ENCODE assay signal across 9 cellular contexts in the genomic region with DNA sequence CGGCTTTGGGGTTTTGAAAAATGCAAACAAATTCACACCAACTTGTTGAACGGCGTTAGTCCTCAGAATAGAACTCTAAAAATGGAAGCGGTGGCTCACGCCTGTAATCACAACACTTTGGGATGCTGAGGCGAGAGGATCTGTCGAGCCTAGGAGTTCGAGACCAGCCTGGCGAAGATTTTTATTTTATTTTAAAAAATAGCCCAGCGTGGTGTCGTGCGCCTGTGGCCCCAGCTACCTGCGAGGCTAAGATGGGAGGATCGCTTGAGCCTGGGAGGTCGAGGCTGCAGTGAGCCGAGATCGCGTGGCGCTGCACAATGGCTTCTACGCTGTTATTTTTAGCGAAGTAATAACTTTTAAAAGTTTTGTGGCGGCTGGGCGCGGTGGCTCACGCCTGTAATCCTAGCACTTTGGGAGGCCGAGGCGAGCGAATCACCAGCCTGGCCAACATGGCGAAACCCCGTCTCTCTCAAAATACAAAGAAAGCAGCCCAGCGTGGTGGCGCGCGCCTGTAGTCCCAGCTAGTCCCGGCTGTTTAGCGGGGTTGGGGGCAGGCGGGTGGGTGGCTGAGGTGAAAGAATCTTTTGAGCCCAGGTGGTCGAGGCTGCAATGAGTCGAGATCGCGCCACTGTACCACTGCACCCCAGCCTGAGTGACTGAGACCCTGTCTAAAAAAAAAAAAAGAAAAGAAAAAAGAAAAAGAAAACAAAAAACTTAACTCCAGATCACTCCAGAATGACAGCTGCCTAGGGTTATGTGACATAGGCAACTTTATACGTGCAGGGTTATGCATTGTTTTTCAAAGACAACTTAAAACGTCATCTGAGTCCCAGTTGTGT. TPM values are rescaled to one million over a fixed set of nuclear protein-coding genes. Genes with fewer than 3 reads are reported as not detected.
DNase-seq lines count a peak whose midpoint lies in the region; ATAC-seq, FAIRE-seq and TF ChIP-seq lines count a peak whose summit lies in the region.
"Had no signal": no experiment of that assay in that cellular context is flagged by ENCODE, and none has a peak within 500 bp of the region (broad histone marks: within the 10 kb centered on the region; RNA-seq: fewer than 3 reads in every experiment).

No MANE protein-coding gene starts in this region.

- H3K27ac ChIP-seq in endothelial cell of umbilical vein (ENCODE audit: insufficient read depth, low read depth, low read length) (peak overlapping the region; percentile 76), transverse colon (peak overlapping the region; percentile 91 to 97 (median 92))

- dilution Hi-C loops in endothelial cell of umbilical vein (cut with MboI; ENCODE audit: extremely low pct_ligation_motif_present, low sequenced_read_pairs), result no loop called here

- peak; percentile 46 for DNase-seq in DMS 273 (lab: John Stamatoyannopoulos, UW; ENCODE audit: unreplicated experiment)
- no peak for DNase-seq in DMS 273 treated with DMSO at 0.1 percent for 48 hours (lab: John Stamatoyannopoulos, UW)
- peak; percentile 25 to 31 for DNase-seq in activated CD4-positive, alpha-beta T cell treated with anti-CD3 and anti-CD28 coated beads, Interleukin-2, amount 50 U/mL, for 4 hours
- DNase-seq in endothelial cell of umbilical vein (ENCODE audit: low read depth, low spot score), result peak; percentile 59
- DNase-seq in myocyte (ENCODE audit: low read depth), result peak; percentile 58
- peak; percentile 31 for DNase-seq in transverse colon
- no peak for DNase-seq in GM19238 (ENCODE audit: insufficient read length, low spot score)

- TF ChIP-seq CTCF in endothelial cell of umbilical vein (IDR thresholded peaks at IDR 0.05; ENCODE audit: extremely low read depth in 1 of 2, insufficient read depth in 1 of 2, low read depth in 1 of 2, low read length in 2 of 2), result no peak
- no peak for TF ChIP-seq CTCF in transverse colon (IDR thresholded peaks at IDR 0.05)

- ATAC-seq in HG03342 (IDR thresholded peaks at IDR 0.05; ENCODE audit: unreplicated experiment), result peak; percentile 18

- CTCF ChIA-PET in endothelial cell of umbilical vein (lab: Charles Lee), result interaction anchor here (0.6 to 1.4 kb wide), 3 partner anchors 13 to 337 kb away, joined by 3 to 6 read pairs (median 3); partner anchors contain the start of gene RRAGA

- WGBS in transverse colon (ENCODE audit: low coverage in 1 of 2), 2 donors, result 4 to 16% methylated on average over 32 to 43 of the region's 43 CpGs

- H3K4me2 ChIP-seq in endothelial cell of umbilical vein (ENCODE audit: insufficient read depth, low read length), result peak overlapping the region; percentile 86

- POLR2A ChIA-PET in endothelial cell of umbilical vein (lab: Charles Lee), result interaction anchor here (0.6 kb wide), 1 partner anchor 102 kb away, joined by 5 read pairs; the partner anchor contains the start of gene DENND4C

- H2AFZ ChIP-seq in endothelial cell of umbilical vein (ENCODE audit: low read depth, low read length), result peak overlapping the region; percentile 75

- H3K36me3 ChIP-seq in endothelial cell of umbilical vein (ENCODE audit: control insufficient read depth in 2 of 2, extremely low read depth in 1 of 2, insufficient read depth in 2 of 2, low read length in 2 of 2) (peaks cover 0 to 4% of the 10 kb centered on the region in 2 experiments), transverse colon (no peaks in the 10 kb centered on the region)

- intact Hi-C loops in endothelial cell of umbilical vein (cut with micrococcal nuclease), result loop anchor here (1.0 to 2.0 kb wide), 5 partner anchors 25 to 103 kb away; partner anchors contain the start of gene DENND4C
- intact Hi-C loops in transverse colon (cut with DNase I; ENCODE audit: low total_unique reads), result no loop called here

- TSS peak; percentile 36 for BruUV-seq in endothelial cell of umbilical vein (replicated peaks; lab: Mats Ljungman, UMichigan)

- no peak for TF ChIP-seq EP300 in transverse colon (IDR thresholded peaks at IDR 0.05; ENCODE audit: low read depth)

- H3K9me1 ChIP-seq in endothelial cell of umbilical vein (replicated peaks; ENCODE audit: control insufficient read depth, extremely low read depth, insufficient read depth, low read length), result no peaks in the 10 kb centered on the region

- peak overlapping the region; percentile 83 for H3K9ac ChIP-seq in endothelial cell of umbilical vein (replicated peaks; ENCODE audit: extremely low read depth, insufficient read depth, low read length)

- H3K79me2 ChIP-seq in endothelial cell of umbilical vein (ENCODE audit: control insufficient read depth, insufficient read depth, low read length), result peaks cover 8% of the 10 kb centered on the region

- FAIRE-seq in endothelial cell of umbilical vein (lab: Jason Lieb, UNC), result peak; percentile 80
- FAIRE-seq: A204.1 had no signal

- H4K20me1 ChIP-seq in endothelial cell of umbilical vein (replicated peaks; ENCODE audit: control insufficient read depth, extremely low read depth, insufficient read depth, low read length), result no peaks in the 10 kb centered on the region

- peak overlapping the region; percentile 43 to 87 (median 75) for H3K4me3 ChIP-seq in endothelial cell of umbilical vein (replicated peaks in 1 of 3; ENCODE audit: insufficient read depth in 1 of 3, low read depth in 1 of 3, low read length in 3 of 3)
- peak overlapping the region; percentile 55 to 96 (median 68) for H3K4me3 ChIP-seq in transverse colon

- H3K9me3 ChIP-seq in endothelial cell of umbilical vein (replicated peaks; ENCODE audit: control insufficient read depth, insufficient read depth, low read length) (no peaks in the 10 kb centered on the region), transverse colon (no peaks in the 10 kb centered on the region)

- H3K27me3 ChIP-seq in endothelial cell of umbilical vein (ENCODE audit: control insufficient read depth in 2 of 2, insufficient read depth in 2 of 2, low read length in 2 of 2), result no peaks in the 10 kb centered on the region
- no peaks in the 10 kb centered on the region for H3K27me3 ChIP-seq in transverse colon

- TF ChIP-seq POLR2A in endothelial cell of umbilical vein (IDR thresholded peaks at IDR 0.05; ENCODE audit: low read depth, low read length) (no peak), transverse colon (IDR thresholded peaks at IDR 0.05) (no peak)

- H3K4me1 ChIP-seq in endothelial cell of umbilical vein (ENCODE audit: control insufficient read depth, extremely low read depth, insufficient read depth, low read length), result peaks cover 29% of the 10 kb centered on the region
- peaks cover 0 to 44% (median 7%) of the 10 kb centered on the region in 4 donors for H3K4me1 ChIP-seq in transverse colon

- in situ Hi-C loops in transverse colon (cut with MboI; ENCODE audit: low pct_ligation_motif_present in 1 of 4, low pct_unique_long_range_greater_than_20kb in 1 of 4, low sequenced_read_pairs in 3 of 4), result no loop called here

TF ChIP-seq in endothelial cell of umbilical vein, 7 proteins besides CTCF, POLR2A, EP300 and RAD21:
- TF ChIP-seq GATA2 (IDR thresholded peaks at IDR 0.05; ENCODE audit: insufficient read depth, insufficient read length, low read depth, low read length) (no peak), POLR2AphosphoS5 (IDR thresholded peaks at IDR 0.05; ENCODE audit: insufficient read depth, low read depth, low read length) (no peak), JUN (IDR thresholded peaks at IDR 0.05; ENCODE audit: borderline replicate concordance, insufficient read depth, insufficient read length, low read depth) (no peak), FOS (IDR thresholded peaks at IDR 0.05; ENCODE audit: borderline replicate concordance, insufficient read depth, low read length) (no peak), EZH2 (IDR thresholded peaks at IDR 0.05; ENCODE audit: borderline replicate concordance, low read depth, low read length, severe bottlenecking) (no peak), MAX (IDR thresholded peaks at IDR 0.05; ENCODE audit: insufficient read depth, insufficient read length) (no peak), MYC (IDR thresholded peaks at IDR 0.05; ENCODE audit: low read depth, low read length) (no peak)

RNA-seq across cellular contexts. Expression of gene PLIN2, which starts 0.8 kb away (rescaled TPM):
- 44.7 and 45.5 TPM in 2 replicates for total RNA-seq in endothelial cell of umbilical vein
- 76.8 and 95.0 TPM in 2 replicates for polyA plus RNA-seq in endothelial cell of umbilical vein
- polyA plus RNA-seq in endothelial cell of umbilical vein (2011; cell fraction: cytosol; rRNA removed), result 88.0 and 92.2 TPM in 2 replicates
- polyA plus RNA-seq in endothelial cell of umbilical vein (2011; cell fraction: nucleus; rRNA removed), result 45.9 and 46.6 TPM in 2 replicates
- 79.0 and 81.8 TPM in 2 replicates for polyA plus RNA-seq in endothelial cell of umbilical vein (2012)
- 118 and 123 TPM in 2 replicates for polyA minus RNA-seq in endothelial cell of umbilical vein
- polyA minus RNA-seq in endothelial cell of umbilical vein (2011; cell fraction: cytosol; rRNA and poly(A)+ RNA removed), result 4.2 TPM
- 27.9 and 36.1 TPM in 2 replicates for polyA minus RNA-seq in endothelial cell of umbilical vein (2011; cell fraction: nucleus; rRNA and poly(A)+ RNA removed)
- total RNA-seq in myocyte, result 27.4 and 43.5 TPM in 2 replicates
- polyA plus RNA-seq in myocyte (2012), result 18.8 TPM
- 100 to 1,000 TPM in 1 of 4 donors, 10 to 100 TPM in 3; 34.0 to 150 (median 76.1) TPM for total RNA-seq in transverse colon

RNA-seq across cellular contexts. Expression of gene HAUS6, which starts 25.4 kb away (rescaled TPM):
- 18.9 and 19.6 TPM in 2 replicates for total RNA-seq in endothelial cell of umbilical vein
- 3.5 and 4.5 TPM in 2 replicates for polyA plus RNA-seq in endothelial cell of umbilical vein
- 5.9 and 6.4 TPM in 2 replicates for polyA plus RNA-seq in endothelial cell of umbilical vein (2011; cell fraction: cytosol; rRNA removed)
- polyA plus RNA-seq in endothelial cell of umbilical vein (2011; cell fraction: nucleus; rRNA removed), result 10.1 and 13.1 TPM in 2 replicates
- 13.1 and 16.9 TPM in 2 replicates for polyA plus RNA-seq in endothelial cell of umbilical vein (2012)
- 8.0 and 8.1 TPM in 2 replicates for polyA minus RNA-seq in endothelial cell of umbilical vein
- polyA minus RNA-seq in endothelial cell of umbilical vein (2011; cell fraction: cytosol; rRNA and poly(A)+ RNA removed), result 17.8 TPM
- polyA minus RNA-seq in endothelial cell of umbilical vein (2011; cell fraction: nucleus; rRNA and poly(A)+ RNA removed), result 8.1 and 10.0 TPM in 2 replicates
- 13.5 and 15.4 TPM in 2 replicates for total RNA-seq in myocyte
- polyA plus RNA-seq in myocyte (2012), result 3.1 TPM
- total RNA-seq in transverse colon, result 1 to 10 TPM; 1.4 to 8.9 (median 6.3) TPM

Comparison
In these comparisons a context has a peak if more than half of its experiments do, and no peak if none do; other contexts are left out.
1. DNase-seq: peak in DMS 273 (single experiment), activated CD4-positive, alpha-beta T cell treated with anti-CD3 and anti-CD28 coated beads, Interleukin-2, amount 50 U/mL, for 4 hours (2 of 2), endothelial cell of umbilical vein (single experiment), myocyte (single experiment) and transverse colon (single experiment); none in DMS 273 treated with DMSO at 0.1 percent for 48 hours (single experiment) and GM19238 (single experiment).